In genomic region chr21:29649370-29649963, GRCh38 we compare ENCODE assay signal across 1 cellular context.
A peak's percentile ranks its signal among the peaks of the same experiment; 100 is the strongest.
TF ChIP-seq lines count a peak whose summit lies in the region.

No MANE protein-coding gene starts in this region.

TF ChIP-seq in K562, 482 proteins besides CTCF, POLR2A, EP300 and RAD21 (continued from another document and continues in another):
- TF ChIP-seq, protein P1, sequence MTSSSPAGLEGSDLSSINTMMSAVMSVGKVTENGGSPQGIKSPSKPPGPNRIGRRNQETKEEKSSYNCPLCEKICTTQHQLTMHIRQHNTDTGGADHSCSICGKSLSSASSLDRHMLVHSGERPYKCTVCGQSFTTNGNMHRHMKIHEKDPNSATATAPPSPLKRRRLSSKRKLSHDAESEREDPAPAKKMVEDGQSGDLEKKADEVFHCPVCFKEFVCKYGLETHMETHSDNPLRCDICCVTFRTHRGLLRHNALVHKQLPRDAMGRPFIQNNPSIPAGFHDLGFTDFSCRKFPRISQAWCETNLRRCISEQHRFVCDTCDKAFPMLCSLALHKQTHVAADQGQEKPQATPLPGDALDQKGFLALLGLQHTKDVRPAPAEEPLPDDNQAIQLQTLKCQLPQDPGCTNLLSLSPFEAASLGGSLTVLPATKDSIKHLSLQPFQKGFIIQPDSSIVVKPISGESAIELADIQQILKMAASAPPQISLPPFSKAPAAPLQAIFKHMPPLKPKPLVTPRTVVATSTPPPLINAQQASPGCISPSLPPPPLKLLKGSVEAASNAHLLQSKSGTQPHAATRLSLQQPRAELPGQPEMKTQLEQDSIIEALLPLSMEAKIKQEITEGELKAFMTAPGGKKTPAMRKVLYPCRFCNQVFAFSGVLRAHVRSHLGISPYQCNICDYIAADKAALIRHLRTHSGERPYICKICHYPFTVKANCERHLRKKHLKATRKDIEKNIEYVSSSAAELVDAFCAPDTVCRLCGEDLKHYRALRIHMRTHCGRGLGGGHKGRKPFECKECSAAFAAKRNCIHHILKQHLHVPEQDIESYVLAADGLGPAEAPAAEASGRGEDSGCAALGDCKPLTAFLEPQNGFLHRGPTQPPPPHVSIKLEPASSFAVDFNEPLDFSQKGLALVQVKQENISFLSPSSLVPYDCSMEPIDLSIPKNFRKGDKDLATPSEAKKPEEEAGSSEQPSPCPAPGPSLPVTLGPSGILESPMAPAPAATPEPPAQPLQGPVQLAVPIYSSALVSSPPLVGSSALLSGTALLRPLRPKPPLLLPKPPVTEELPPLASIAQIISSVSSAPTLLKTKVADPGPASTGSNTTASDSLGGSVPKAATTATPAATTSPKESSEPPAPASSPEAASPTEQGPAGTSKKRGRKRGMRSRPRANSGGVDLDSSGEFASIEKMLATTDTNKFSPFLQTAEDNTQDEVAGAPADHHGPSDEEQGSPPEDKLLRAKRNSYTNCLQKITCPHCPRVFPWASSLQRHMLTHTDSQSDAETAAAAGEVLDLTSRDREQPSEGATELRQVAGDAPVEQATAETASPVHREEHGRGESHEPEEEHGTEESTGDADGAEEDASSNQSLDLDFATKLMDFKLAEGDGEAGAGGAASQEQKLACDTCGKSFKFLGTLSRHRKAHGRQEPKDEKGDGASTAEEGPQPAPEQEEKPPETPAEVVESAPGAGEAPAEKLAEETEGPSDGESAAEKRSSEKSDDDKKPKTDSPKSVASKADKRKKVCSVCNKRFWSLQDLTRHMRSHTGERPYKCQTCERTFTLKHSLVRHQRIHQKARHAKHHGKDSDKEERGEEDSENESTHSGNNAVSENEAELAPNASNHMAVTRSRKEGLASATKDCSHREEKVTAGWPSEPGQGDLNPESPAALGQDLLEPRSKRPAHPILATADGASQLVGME (CRISPR knock-in tag; IDR thresholded peaks at IDR 0.05), result no peak
- no peak for TF ChIP-seq SIN3B (IDR thresholded peaks at IDR 0.05; ENCODE audit: low read depth)
- no peak for TF ChIP-seq NFXL1 (CRISPR knock-in tag; IDR thresholded peaks at IDR 0.05)
- peak; percentile 65; the same call in 1 of the 2 replicates for TF ChIP-seq ZNF212 (CRISPR knock-in tag; IDR thresholded peaks at IDR 0.05)
- no peak for TF ChIP-seq ARHGAP35 (IDR thresholded peaks at IDR 0.05; ENCODE audit: partially characterized antibody)
- TF ChIP-seq ZHX1 (conservative IDR thresholded peaks at IDR 0.05; ENCODE audit: low read length), result no peak
- TF ChIP-seq TCFL5 (CRISPR knock-in tag; conservative IDR thresholded peaks at IDR 0.05), result 0 out of 2 replicates have a peak, but pooled peaks have one; percentile 43
- no peak for TF ChIP-seq ZBTB33 (CRISPR knock-in tag; IDR thresholded peaks at IDR 0.05)
- TF ChIP-seq BCL6 (CRISPR knock-in tag; IDR thresholded peaks at IDR 0.05), result 0 out of 2 replicates have a peak, but pooled peaks have one; percentile 44
- TF ChIP-seq CCNT2 (IDR thresholded peaks at IDR 0.05; ENCODE audit: borderline replicate concordance, extremely low read depth, insufficient read length, low read depth, low read length), result peak; percentile 96
- peak in 1 of 2 experiments; percentile 46; a peak in 2 of 4 replicates for TF ChIP-seq ETV6 (IDR thresholded peaks at IDR 0.05; ENCODE audit: borderline replicate concordance in 1 of 2, low read depth in 2 of 2, low read length in 1 of 2)
- no peak for TF ChIP-seq ETV6 (CRISPR knock-in tag; IDR thresholded peaks at IDR 0.05; ENCODE audit: borderline replicate concordance)
- no peak for TF ChIP-seq HOXB6 (CRISPR knock-in tag; IDR thresholded peaks at IDR 0.05; ENCODE audit: borderline replicate concordance)
- no peak; the same call in 1 of the 2 replicates for TF ChIP-seq NCOA6 (IDR thresholded peaks at IDR 0.05)
- TF ChIP-seq MAFK (IDR thresholded peaks at IDR 0.05; ENCODE audit: low read length), result peak; percentile 48; the same call in 1 of the 2 replicates
- TF ChIP-seq MEF2A (IDR thresholded peaks at IDR 0.05; ENCODE audit: control insufficient read depth, low read depth, low read length), result no peak
- no peak for TF ChIP-seq COPS2 (conservative IDR thresholded peaks at IDR 0.05)
- 0 out of 2 replicates have a peak, but pooled peaks have one; percentile 22 for TF ChIP-seq GABPB1 (CRISPR knock-in tag; IDR thresholded peaks at IDR 0.05)
- TF ChIP-seq JUN (IDR thresholded peaks at IDR 0.05; ENCODE audit: borderline replicate concordance, low read depth, low read length), result 0 out of 2 replicates have a peak, but pooled peaks have one; percentile 39
- no peak for TF ChIP-seq JUN (CRISPR knock-in tag; IDR thresholded peaks at IDR 0.05; ENCODE audit: borderline replicate concordance)
- peak; percentile 82 for TF ChIP-seq POLR2H (tag; IDR thresholded peaks at IDR 0.05; ENCODE audit: low read depth)
- TF ChIP-seq ZNF444 (CRISPR knock-in tag; IDR thresholded peaks at IDR 0.05), result 0 out of 2 replicates have a peak, but pooled peaks have one; percentile 12
- no peak for TF ChIP-seq SRSF3 (IDR thresholded peaks at IDR 0.05; ENCODE audit: insufficient read depth, low read length)
- TF ChIP-seq RBM15 (IDR thresholded peaks at IDR 0.05; ENCODE audit: insufficient read depth, low read length), result no peak
- TF ChIP-seq ZNF668 (CRISPR knock-in tag; IDR thresholded peaks at IDR 0.05), result no peak; the same call in 1 of the 2 replicates
- TF ChIP-seq, protein P2, sequence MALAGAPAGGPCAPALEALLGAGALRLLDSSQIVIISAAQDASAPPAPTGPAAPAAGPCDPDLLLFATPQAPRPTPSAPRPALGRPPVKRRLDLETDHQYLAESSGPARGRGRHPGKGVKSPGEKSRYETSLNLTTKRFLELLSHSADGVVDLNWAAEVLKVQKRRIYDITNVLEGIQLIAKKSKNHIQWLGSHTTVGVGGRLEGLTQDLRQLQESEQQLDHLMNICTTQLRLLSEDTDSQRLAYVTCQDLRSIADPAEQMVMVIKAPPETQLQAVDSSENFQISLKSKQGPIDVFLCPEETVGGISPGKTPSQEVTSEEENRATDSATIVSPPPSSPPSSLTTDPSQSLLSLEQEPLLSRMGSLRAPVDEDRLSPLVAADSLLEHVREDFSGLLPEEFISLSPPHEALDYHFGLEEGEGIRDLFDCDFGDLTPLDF (CRISPR knock-in tag; IDR thresholded peaks at IDR 0.05), result no peak
- TF ChIP-seq TCF7 (IDR thresholded peaks at IDR 0.05; ENCODE audit: borderline replicate concordance), result no peak
- TF ChIP-seq ZNF277 (CRISPR knock-in tag; IDR thresholded peaks at IDR 0.05; ENCODE audit: borderline replicate concordance), result no peak
- TF ChIP-seq, protein P3, sequence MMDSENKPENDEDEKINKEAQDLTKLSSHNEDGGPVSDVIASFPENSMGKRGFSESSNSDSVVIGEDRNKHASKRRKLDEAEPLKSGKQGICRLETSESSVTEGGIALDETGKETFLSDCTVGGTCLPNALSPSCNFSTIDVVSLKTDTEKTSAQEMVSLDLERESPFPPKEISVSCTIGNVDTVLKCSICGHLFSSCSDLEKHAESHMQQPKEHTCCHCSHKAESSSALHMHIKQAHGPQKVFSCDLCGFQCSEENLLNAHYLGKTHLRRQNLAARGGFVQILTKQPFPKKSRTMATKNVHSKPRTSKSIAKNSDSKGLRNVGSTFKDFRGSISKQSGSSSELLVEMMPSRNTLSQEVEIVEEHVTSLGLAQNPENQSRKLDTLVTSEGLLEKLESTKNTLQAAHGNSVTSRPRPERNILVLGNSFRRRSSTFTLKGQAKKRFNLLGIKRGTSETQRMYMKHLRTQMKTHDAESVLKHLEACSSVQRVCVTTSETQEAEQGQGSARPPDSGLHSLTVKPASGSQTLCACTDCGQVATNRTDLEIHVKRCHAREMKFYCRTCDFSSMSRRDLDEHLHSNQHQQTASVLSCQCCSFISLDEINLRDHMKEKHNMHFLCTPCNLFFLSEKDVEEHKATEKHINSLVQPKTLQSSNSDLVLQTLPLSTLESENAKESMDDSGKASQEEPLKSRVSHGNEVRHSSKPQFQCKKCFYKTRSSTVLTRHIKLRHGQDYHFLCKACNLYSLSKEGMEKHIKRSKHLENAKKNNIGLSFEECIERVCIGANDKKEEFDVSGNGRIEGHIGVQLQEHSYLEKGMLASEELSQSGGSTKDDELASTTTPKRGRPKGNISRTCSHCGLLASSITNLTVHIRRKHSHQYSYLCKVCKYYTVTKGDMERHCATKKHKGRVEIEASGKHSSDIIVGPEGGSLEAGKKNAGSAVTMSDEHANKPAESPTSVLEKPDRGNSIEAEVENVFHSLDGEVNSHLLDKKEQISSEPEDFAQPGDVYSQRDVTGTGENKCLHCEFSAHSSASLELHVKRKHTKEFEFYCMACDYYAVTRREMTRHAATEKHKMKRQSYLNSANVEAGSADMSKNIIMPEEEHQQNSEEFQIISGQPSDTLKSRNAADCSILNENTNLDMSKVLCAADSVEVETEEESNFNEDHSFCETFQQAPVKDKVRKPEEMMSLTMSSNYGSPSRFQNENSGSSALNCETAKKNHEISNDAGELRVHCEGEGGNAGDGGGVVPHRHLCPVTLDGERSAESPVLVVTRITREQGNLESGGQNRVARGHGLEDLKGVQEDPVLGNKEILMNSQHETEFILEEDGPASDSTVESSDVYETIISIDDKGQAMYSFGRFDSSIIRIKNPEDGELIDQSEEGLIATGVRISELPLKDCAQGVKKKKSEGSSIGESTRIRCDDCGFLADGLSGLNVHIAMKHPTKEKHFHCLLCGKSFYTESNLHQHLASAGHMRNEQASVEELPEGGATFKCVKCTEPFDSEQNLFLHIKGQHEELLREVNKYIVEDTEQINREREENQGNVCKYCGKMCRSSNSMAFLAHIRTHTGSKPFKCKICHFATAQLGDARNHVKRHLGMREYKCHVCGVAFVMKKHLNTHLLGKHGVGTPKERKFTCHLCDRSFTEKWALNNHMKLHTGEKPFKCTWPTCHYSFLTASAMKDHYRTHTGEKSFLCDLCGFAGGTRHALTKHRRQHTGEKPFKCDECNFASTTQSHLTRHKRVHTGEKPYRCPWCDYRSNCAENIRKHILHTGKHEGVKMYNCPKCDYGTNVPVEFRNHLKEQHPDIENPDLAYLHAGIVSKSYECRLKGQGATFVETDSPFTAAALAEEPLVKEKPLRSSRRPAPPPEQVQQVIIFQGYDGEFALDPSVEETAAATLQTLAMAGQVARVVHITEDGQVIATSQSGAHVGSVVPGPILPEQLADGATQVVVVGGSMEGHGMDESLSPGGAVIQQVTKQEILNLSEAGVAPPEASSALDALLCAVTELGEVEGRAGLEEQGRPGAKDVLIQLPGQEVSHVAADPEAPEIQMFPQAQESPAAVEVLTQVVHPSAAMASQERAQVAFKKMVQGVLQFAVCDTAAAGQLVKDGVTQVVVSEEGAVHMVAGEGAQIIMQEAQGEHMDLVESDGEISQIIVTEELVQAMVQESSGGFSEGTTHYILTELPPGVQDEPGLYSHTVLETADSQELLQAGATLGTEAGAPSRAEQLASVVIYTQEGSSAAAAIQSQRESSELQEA (IDR thresholded peaks at IDR 0.05; ENCODE audit: low read depth), result no peak
- peak; percentile 81 to 88 for TF ChIP-seq TRIM24 (IDR thresholded peaks at IDR 0.05)
- no peak for TF ChIP-seq ZSCAN29 (IDR thresholded peaks at IDR 0.05)
- peak; percentile 98 for TF ChIP-seq BRD9 (IDR thresholded peaks at IDR 0.05; ENCODE audit: low read depth, partially characterized antibody)
- TF ChIP-seq CAMTA2 (CRISPR knock-in tag; conservative IDR thresholded peaks at IDR 0.05), result no peak
- no peak for TF ChIP-seq TAF7 (tag; IDR thresholded peaks at IDR 0.05)
- no peak for TF ChIP-seq ZNF165 (CRISPR knock-in tag; IDR thresholded peaks at IDR 0.05; ENCODE audit: borderline replicate concordance)
- TF ChIP-seq ZNF551 (CRISPR knock-in tag; IDR thresholded peaks at IDR 0.05), result no peak
- no peak for TF ChIP-seq ZNF224 (CRISPR knock-in tag; IDR thresholded peaks at IDR 0.05)
- no peak for TF ChIP-seq SAFB2 (IDR thresholded peaks at IDR 0.05; ENCODE audit: borderline replicate concordance, low read depth, low read length, severe bottlenecking)
- TF ChIP-seq XRCC4 (IDR thresholded peaks at IDR 0.05; ENCODE audit: extremely low read depth, insufficient read depth, insufficient read length), result no peak
- TF ChIP-seq NELFE (IDR thresholded peaks at IDR 0.05; ENCODE audit: insufficient read depth, insufficient read length), result no peak
- no peak for TF ChIP-seq MTA1 (IDR thresholded peaks at IDR 0.05; ENCODE audit: borderline replicate concordance)
- TF ChIP-seq CHD4 (IDR thresholded peaks at IDR 0.05; ENCODE audit: insufficient read depth, insufficient replicate concordance, low read depth, low read length, poor library complexity, severe bottlenecking), result no peak
- no peak for TF ChIP-seq MIER1 (IDR thresholded peaks at IDR 0.05; ENCODE audit: low read depth)
- no peak for TF ChIP-seq ZNF347 (CRISPR knock-in tag; IDR thresholded peaks at IDR 0.05; ENCODE audit: low read depth)
